Comparison of ENCODE assay signal across 12 cellular contexts in genomic region chr9:4143951-4144717, GRCh38.
DNase-seq lines count a peak whose midpoint lies in the region; ATAC-seq, FAIRE-seq and TF ChIP-seq lines count a peak whose summit lies in the region.
"Had no signal": no experiment of that assay in that cellular context is flagged by ENCODE, and none has a peak within 500 bp of the region (broad histone marks: within the 10 kb centered on the region; RNA-seq: fewer than 3 reads in every experiment).

No MANE protein-coding gene starts in this region.

- CTCF ChIA-PET in A549 (lab: Yijun Ruan, JAX), result interaction anchor here (0.9 to 1.7 kb wide), 3 partner anchors 9 to 67 kb away, joined by 3 to 4 read pairs (median 4); no protein-coding TSS in a partner anchor

- 30% methylated on average over 13 of the region's 13 CpGs for WGBS in A549 (ENCODE audit: missing lambda C conversion rate)
- 32% methylated on average over 12 of the region's 13 CpGs for WGBS in right lobe of liver (ENCODE audit: insufficient coverage, low coverage, low lambda C conversion rate, missing lambda C conversion rate)

- H3K4me3 ChIP-seq in A549 (peak overlapping the region; percentile 36), coronary artery (peak overlapping the region; percentile 43), right lobe of liver (peak overlapping the region in 1 of 3 donors; percentile 7), dorsolateral prefrontal cortex (peak overlapping the region in 1 of 59 donors; percentile 13)
- H3K4me3 ChIP-seq: BLaER1 treated with 17β-estradiol and CSF1 and Interleukin-3, amounts not matched to agents 10 nM and 100 nM had no signal

- H3K9me3 ChIP-seq in A549 (no peaks in the 10 kb centered on the region), right lobe of liver (no peaks in the 10 kb centered on the region)
- H3K9me3 ChIP-seq: BLaER1 treated with 17β-estradiol and CSF1 and Interleukin-3, amounts not matched to agents 10 nM and 100 nM had no signal

- peak in 1 of 2 experiments; percentile 43; a peak in 3 of 6 replicates for ATAC-seq in A549
- peak; percentile 43 to 53 (median 50) for ATAC-seq in right lobe of liver
- no peak for ATAC-seq in esophagus mucosa
- ATAC-seq in HG03442 (IDR thresholded peaks at IDR 0.05; ENCODE audit: unreplicated experiment), result no peak
- ATAC-seq in HG02678 (IDR thresholded peaks at IDR 0.05; ENCODE audit: unreplicated experiment), result no peak

- TF ChIP-seq POLR2A in A549 (IDR thresholded peaks at IDR 0.05; ENCODE audit: low read length) (no peak), right lobe of liver (IDR thresholded peaks at IDR 0.05) (no peak)

- POLR2A ChIA-PET in A549 (lab: Yijun Ruan, JAX), result interaction anchor here (0.6 to 0.7 kb wide), 2 partner anchors 118 to 154 kb away, joined by 3 read pairs; no protein-coding TSS in a partner anchor

- H3K27ac ChIP-seq in A549 (peak overlapping the region; percentile 80 to 94), coronary artery (no peak overlapping the region), right lobe of liver (peak overlapping the region; percentile 52 to 68 (median 56)), dorsolateral prefrontal cortex (peak overlapping the region in 7 of 59 donors; percentile 2 to 59 (median 26))
- H3K27ac ChIP-seq: BLaER1 treated with 17β-estradiol and CSF1 and Interleukin-3, amounts not matched to agents 10 nM and 100 nM had no signal

- no peak for TF ChIP-seq EP300 in A549 (IDR thresholded peaks at IDR 0.05)

- TF ChIP-seq CTCF in A549 (IDR thresholded peaks at IDR 0.05) (no peak), coronary artery (IDR thresholded peaks at IDR 0.05) (no peak), right lobe of liver (IDR thresholded peaks at IDR 0.05) (no peak), dorsolateral prefrontal cortex (IDR thresholded peaks at IDR 0.05 in 54 of 56, conservative IDR thresholded peaks at IDR 0.05 in 2 of 56; ENCODE audit: low read depth in 1 of 56, partially characterized antibody in 56 of 56) (no peak)

- H3K27me3 ChIP-seq in right lobe of liver, result no peaks in the 10 kb centered on the region
- H3K27me3 ChIP-seq in dorsolateral prefrontal cortex, result no peaks in the 10 kb centered on the region
- H3K27me3 ChIP-seq: BLaER1 treated with 17β-estradiol and CSF1 and Interleukin-3, amounts not matched to agents 10 nM and 100 nM had no signal

- TF ChIP-seq RAD21 in A549 (conservative IDR thresholded peaks at IDR 0.05 in 1 of 2, IDR thresholded peaks at IDR 0.05 in 1 of 2), result no peak

- DNase-seq in A549 (ENCODE audit: low read depth in 1 of 2, low spot score in 1 of 2), result peak in 1 of 2 experiments; percentile 45
- peak; percentile 37 for DNase-seq in HuH-7 (ENCODE audit: low spot score)
- no peak for DNase-seq in coronary artery (ENCODE audit: low spot score)
- DNase-seq in right lobe of liver, result no peak
- DNase-seq in dorsolateral prefrontal cortex, result no peak
- DNase-seq: head of caudate nucleus, NCI-H1048, T-helper 9 cell had no signal

- H3K4me1 ChIP-seq in A549, result peaks cover 81% of the 10 kb centered on the region
- H3K4me1 ChIP-seq in right lobe of liver, result peaks cover 0 to 31% (median 8%) of the 10 kb centered on the region in 4 donors
- H3K4me1 ChIP-seq: BLaER1 treated with 17β-estradiol and CSF1 and Interleukin-3, amounts not matched to agents 10 nM and 100 nM had no signal

- intact Hi-C loops in right lobe of liver (cut with DNase I) (no loop called here), dorsolateral prefrontal cortex (cut with DNase I) (no loop called here)

- peak overlapping the region; percentile 91 for H3K4me2 ChIP-seq in A549
- H3K4me2 ChIP-seq: BLaER1 treated with 17β-estradiol and CSF1 and Interleukin-3, amounts not matched to agents 10 nM and 100 nM had no signal

- no peaks in the 10 kb centered on the region for H3K36me3 ChIP-seq in right lobe of liver
- H3K36me3 ChIP-seq: BLaER1 treated with 17β-estradiol and CSF1 and Interleukin-3, amounts not matched to agents 10 nM and 100 nM had no signal

- FAIRE-seq in A549 (lab: Jason Lieb, UNC), result peak; percentile 28

TF ChIP-seq in A549, 52 proteins besides CTCF, POLR2A, EP300 and RAD21:
- no peak for TF ChIP-seq FOXS1 (CRISPR knock-in tag; IDR thresholded peaks at IDR 0.05)
TF ChIP-seq in A549: peak in this region for 0.

Comparison
In these comparisons a context has a peak if more than half of its experiments do, and no peak if none do; other contexts are left out.
1. ATAC-seq: peak in right lobe of liver (4 of 4); none in esophagus mucosa (single experiment), HG03442 (single experiment) and HG02678 (single experiment).
2. H3K27ac ChIP-seq: peak in A549 (2 of 2) and right lobe of liver (3 of 3); none in coronary artery (0 of 2).